ENCODE assay signal across 1 cellular context in genomic region chr17:48841395-48841831, GRCh38.
A peak's percentile ranks its signal among the peaks of the same experiment; 100 is the strongest.
TF ChIP-seq lines count a peak whose summit lies in the region.

No MANE protein-coding gene starts in this region.

TF ChIP-seq in GM12878, 131 proteins besides CTCF, POLR2A, EP300 and RAD21 (continued from another document and continues in another):
- TF ChIP-seq KDM1A (IDR thresholded peaks at IDR 0.05; ENCODE audit: borderline replicate concordance): no peak
- TF ChIP-seq IKZF2 (IDR thresholded peaks at IDR 0.05): peak; percentile 97 to 98
- no peak for TF ChIP-seq ELK1 (IDR thresholded peaks at IDR 0.05; ENCODE audit: low read depth, low read length)
- TF ChIP-seq TCF3 (IDR thresholded peaks at IDR 0.05; ENCODE audit: borderline replicate concordance, insufficient read depth, low read depth, low read length): no peak
- 0 out of 2 replicates have a peak, but pooled peaks have one; percentile 45 for TF ChIP-seq ATF2 (IDR thresholded peaks at IDR 0.05; ENCODE audit: low read length)
- TF ChIP-seq WRNIP1 (IDR thresholded peaks at IDR 0.05; ENCODE audit: borderline replicate concordance, low read depth, low read length): no peak
- TF ChIP-seq MYB (IDR thresholded peaks at IDR 0.05; ENCODE audit: borderline replicate concordance, low read depth, low read length): no peak
- TF ChIP-seq NFXL1 (IDR thresholded peaks at IDR 0.05; ENCODE audit: borderline replicate concordance): no peak
- no peak for TF ChIP-seq ZNF217 (IDR thresholded peaks at IDR 0.05)
- no peak for TF ChIP-seq IRF3 (IDR thresholded peaks at IDR 0.05)
- TF ChIP-seq ZBTB11 (CRISPR knock-in tag; IDR thresholded peaks at IDR 0.05): no peak
- peak; percentile 90 for TF ChIP-seq DPF2 (IDR thresholded peaks at IDR 0.05)
- no peak for TF ChIP-seq TBL1XR1 (IDR thresholded peaks at IDR 0.05; ENCODE audit: low read depth, low read length)
- no peak for TF ChIP-seq ZNF24 (IDR thresholded peaks at IDR 0.05)
- TF ChIP-seq FOXK2 (IDR thresholded peaks at IDR 0.05): no peak
- TF ChIP-seq HDAC6 (IDR thresholded peaks at IDR 0.05; ENCODE audit: unreplicated experiment): no peak
- TF ChIP-seq SMAD5 (IDR thresholded peaks at IDR 0.05; ENCODE audit: low read depth): no peak
- TF ChIP-seq TCF7 (IDR thresholded peaks at IDR 0.05; ENCODE audit: borderline replicate concordance): no peak
- no peak for TF ChIP-seq NRF1 (conservative IDR thresholded peaks at IDR 0.05; ENCODE audit: low read depth, low read length)
- no peak for TF ChIP-seq ZSCAN29 (IDR thresholded peaks at IDR 0.05)
- peak; percentile 80 to 84; a peak in 3 of 4 replicates for TF ChIP-seq BHLHE40 (IDR thresholded peaks at IDR 0.05; ENCODE audit: borderline replicate concordance in 1 of 2, low read depth in 2 of 2, low read length in 1 of 2)
- no peak for TF ChIP-seq RFX5 (IDR thresholded peaks at IDR 0.05; ENCODE audit: low read depth, low read length)
- TF ChIP-seq CREM (IDR thresholded peaks at IDR 0.05; ENCODE audit: low read depth): peak; percentile 69
- TF ChIP-seq SPI1 (IDR thresholded peaks at IDR 0.05; ENCODE audit: borderline replicate concordance, insufficient read depth, low read depth, low read length): 0 out of 2 replicates have a peak, but pooled peaks have one; percentile 36
- TF ChIP-seq SKIL (IDR thresholded peaks at IDR 0.05; ENCODE audit: low read depth, poor library complexity, severe bottlenecking): peak; percentile 86
- TF ChIP-seq CUX1 (IDR thresholded peaks at IDR 0.05; ENCODE audit: insufficient replicate concordance, low read depth, low read length): no peak
- TF ChIP-seq BRCA1 (IDR thresholded peaks at IDR 0.05; ENCODE audit: low read depth, low read length): no peak
- no peak for TF ChIP-seq SRF (IDR thresholded peaks at IDR 0.05; ENCODE audit: low read depth in 2 of 2, low read length in 2 of 2)
- TF ChIP-seq RELB (IDR thresholded peaks at IDR 0.05; ENCODE audit: low read depth): peak; percentile 95
- 0 out of 2 replicates have a peak, but pooled peaks have one; percentile 43 for TF ChIP-seq PAX8 (IDR thresholded peaks at IDR 0.05)
- no peak for TF ChIP-seq ZNF622 (IDR thresholded peaks at IDR 0.05)
- no peak for TF ChIP-seq ZBTB4 (CRISPR knock-in tag; IDR thresholded peaks at IDR 0.05)
- TF ChIP-seq SIX5 (IDR thresholded peaks at IDR 0.05; ENCODE audit: low read depth, low read length, severe bottlenecking): no peak
- peak; percentile 82 for TF ChIP-seq JUNB (IDR thresholded peaks at IDR 0.05)
- peak; percentile 91 for TF ChIP-seq IKZF1 (conservative IDR thresholded peaks at IDR 0.05)
- TF ChIP-seq ZNF274 (IDR thresholded peaks at IDR 0.05; ENCODE audit: insufficient read depth, insufficient read length): no peak
- peak; percentile 63 for TF ChIP-seq NBN (IDR thresholded peaks at IDR 0.05)
- TF ChIP-seq ZNF207 (IDR thresholded peaks at IDR 0.05; ENCODE audit: borderline replicate concordance): no peak
- TF ChIP-seq PBX3 (IDR thresholded peaks at IDR 0.05; ENCODE audit: insufficient replicate concordance, low read depth, low read length): no peak
- no peak for TF ChIP-seq POLR2AphosphoS2 (IDR thresholded peaks at IDR 0.05; ENCODE audit: low read depth, low read length)
- no peak for TF ChIP-seq CHD4 (IDR thresholded peaks at IDR 0.05)
